ENCODE assay signal across 1 cellular context in the genomic region with DNA sequence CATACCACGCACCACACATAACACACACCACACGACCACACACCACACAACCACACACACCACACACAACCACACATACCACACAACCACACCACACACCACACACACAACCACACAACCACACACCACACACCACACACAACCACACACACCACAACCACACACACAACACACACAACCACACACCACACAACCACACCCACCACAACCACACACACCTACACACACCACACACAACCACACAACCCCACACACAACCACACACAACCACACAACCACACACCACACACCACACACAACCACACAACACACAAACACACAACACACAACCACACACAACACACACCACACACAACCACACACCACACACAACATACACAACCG.
TF ChIP-seq lines count a peak whose summit lies in the region.

No MANE protein-coding gene starts in this region.

TF ChIP-seq in H1, 55 proteins besides CTCF, POLR2A, EP300 and RAD21:
- TF ChIP-seq CTBP2 (IDR thresholded peaks at IDR 0.05; ENCODE audit: borderline replicate concordance, insufficient read depth, insufficient read length, low read length) (no peak), JUN (IDR thresholded peaks at IDR 0.05; ENCODE audit: low read depth, low read length) (no peak), SP2 (IDR thresholded peaks at IDR 0.05; ENCODE audit: low read length) (no peak), MAFK (IDR thresholded peaks at IDR 0.05; ENCODE audit: low read depth, low read length) (no peak), RFX5 (IDR thresholded peaks at IDR 0.05; ENCODE audit: borderline replicate concordance, low read depth, low read length) (no peak), RBBP5 (IDR thresholded peaks at IDR 0.05; ENCODE audit: borderline replicate concordance, low read depth, low read length) (no peak), JUND (IDR thresholded peaks at IDR 0.05; ENCODE audit: low read length) (no peak), CEBPB (IDR thresholded peaks at IDR 0.05; ENCODE audit: low read depth, low read length) (no peak), SAP30 (IDR thresholded peaks at IDR 0.05; ENCODE audit: insufficient read depth, insufficient replicate concordance, low read length) (no peak), SRF (IDR thresholded peaks at IDR 0.05; ENCODE audit: low read depth, low read length) (no peak), RXRA (IDR thresholded peaks at IDR 0.05; ENCODE audit: insufficient read depth, low read depth, low read length) (no peak), GABPA (IDR thresholded peaks at IDR 0.05; ENCODE audit: borderline replicate concordance, insufficient read depth, low read length) (no peak), SUZ12 (IDR thresholded peaks at IDR 0.05; ENCODE audit: low read length) (no peak)
- TF ChIP-seq, protein P1, sequence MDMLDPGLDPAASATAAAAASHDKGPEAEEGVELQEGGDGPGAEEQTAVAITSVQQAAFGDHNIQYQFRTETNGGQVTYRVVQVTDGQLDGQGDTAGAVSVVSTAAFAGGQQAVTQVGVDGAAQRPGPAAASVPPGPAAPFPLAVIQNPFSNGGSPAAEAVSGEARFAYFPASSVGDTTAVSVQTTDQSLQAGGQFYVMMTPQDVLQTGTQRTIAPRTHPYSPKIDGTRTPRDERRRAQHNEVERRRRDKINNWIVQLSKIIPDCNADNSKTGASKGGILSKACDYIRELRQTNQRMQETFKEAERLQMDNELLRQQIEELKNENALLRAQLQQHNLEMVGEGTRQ (IDR thresholded peaks at IDR 0.05; ENCODE audit: low read length), result no peak
